34 cellular contexts compared by ENCODE assay signal in genomic region chr5:134938020-134938419, GRCh38. TPM values are rescaled to one million over a fixed set of nuclear protein-coding genes. Genes with fewer than 3 reads are reported as not detected.
"Had no signal": no experiment of that assay in that cellular context is flagged by ENCODE, and none has a peak within 500 bp of the region (broad histone marks: within the 10 kb centered on the region; RNA-seq: fewer than 3 reads in every experiment).

No MANE protein-coding gene starts in this region.

- H3K4me3 Mint-ChIP-seq: activated CD8-positive, alpha-beta T cell treated with anti-CD3 and anti-CD28 coated beads, Interleukin-2, amount 10 ng/mL, durations not matched to agents 7 days and 5 days; activated naive CD8-positive, alpha-beta T cell; activated T-cell treated with anti-CD3 and anti-CD28 coated beads, Interleukin-2, amount 50 U/mL, for 72 hours; effector memory CD8-positive, alpha-beta T cell; natural killer cell; stimulated activated memory B cell treated with anti-CD40 and anti-IgM and Interleukin-4, amounts not matched to agents 10 μg/mL and 1 μg/mL and 100 μg/mL, for 72 hours; stimulated activated naive CD8-positive, alpha-beta T cell treated with anti-CD3 and anti-CD28 coated beads, Interleukin-15, amount 100 ng/mL, for 72 hours; T-helper 17 cell; type B pancreatic cell had no signal

- H3K36me3 ChIP-seq: gastrocnemius medialis had no signal

- FAIRE-seq: astrocyte, endothelial cell of umbilical vein had no signal

- H3K27me3 Mint-ChIP-seq: activated naive CD8-positive, alpha-beta T cell; effector memory CD8-positive, alpha-beta T cell; stimulated activated memory B cell treated with anti-CD40 and anti-IgM and Interleukin-4, amounts not matched to agents 10 μg/mL and 1 μg/mL and 100 μg/mL, for 72 hours; stimulated activated naive CD8-positive, alpha-beta T cell treated with anti-CD3 and anti-CD28 coated beads, Interleukin-15, amount 100 ng/mL, for 72 hours; T-helper 17 cell; type B pancreatic cell had no signal

- H3K27me3 ChIP-seq: brain microvascular endothelial cell, gastrocnemius medialis, neutrophil, vagina had no signal

- H3K4me3 ChIP-seq: gastrocnemius medialis, SK-N-MC, skin epidermis, vagina had no signal

- H3K9me3 Mint-ChIP-seq: activated T-cell treated with anti-CD3 and anti-CD28 coated beads, Interleukin-2, amount 50 U/mL, for 72 hours; effector memory CD8-positive, alpha-beta T cell; natural killer cell; stimulated activated memory B cell treated with anti-CD40 and anti-IgM and Interleukin-4, amounts not matched to agents 10 μg/mL and 1 μg/mL and 100 μg/mL, for 72 hours; stimulated activated naive CD8-positive, alpha-beta T cell treated with anti-CD3 and anti-CD28 coated beads, Interleukin-15, amount 100 ng/mL, for 72 hours; type B pancreatic cell had no signal

- H3K27ac Mint-ChIP-seq: activated CD8-positive, alpha-beta T cell treated with anti-CD3 and anti-CD28 coated beads, Interleukin-2, amount 10 ng/mL, durations not matched to agents 7 days and 5 days; activated naive CD8-positive, alpha-beta T cell; activated T-cell treated with anti-CD3 and anti-CD28 coated beads, Interleukin-2, amount 50 U/mL, for 72 hours; effector memory CD8-positive, alpha-beta T cell; natural killer cell; stimulated activated memory B cell treated with anti-CD40 and anti-IgM and Interleukin-4, amounts not matched to agents 10 μg/mL and 1 μg/mL and 100 μg/mL, for 72 hours; stimulated activated naive CD8-positive, alpha-beta T cell treated with anti-CD3 and anti-CD28 coated beads, Interleukin-15, amount 100 ng/mL, for 72 hours; T-helper 17 cell; type B pancreatic cell had no signal

- H3K9me3 ChIP-seq: gastrocnemius medialis, neutrophil, vagina had no signal

- DNase-seq: activated CD4-positive, alpha-beta T cell treated with anti-CD3 and anti-CD28 coated beads for 1 hour; activated CD8-positive, alpha-beta T cell treated with anti-CD3 and anti-CD28 coated beads, Interleukin-2, amount 10 ng/mL, durations not matched to agents 7 days and 5 days; activated naive CD4-positive, alpha-beta T cell treated with Interleukin-2 at 50 U/mL for 16 hours; activated T-cell treated with anti-CD3 and anti-CD28 coated beads for 4 hours; activated T-cell treated with anti-CD3 and anti-CD28 coated beads, Interleukin-2, amount 50 U/mL, for 72 hours; brain microvascular endothelial cell; cortex of kidney; effector memory CD8-positive, alpha-beta T cell; gastrocnemius medialis; glutamatergic neuron; islet precursor cell; left cardiac atrium; left ventricle myocardium superior; midbrain; natural killer cell; stimulated activated CD4-positive, alpha-beta T cell treated with anti-CD3 and anti-CD28 coated beads, Interleukin-12 subunit alpha, Interleukin-12 subunit beta, amount 100 ng/mL, for 4 hours; stimulated activated CD4-positive, alpha-beta T cell treated with anti-CD3 and anti-CD28 coated beads, Interleukin-4, amount 100 ng/mL, for 1 hour; stimulated activated CD8-positive, alpha-beta memory T cell treated with anti-CD3 and anti-CD28 coated beads, Interleukin-4, amount 100 ng/mL, for 48 hours; stimulated activated naive CD8-positive, alpha-beta T cell treated with anti-CD3 and anti-CD28 coated beads, Interleukin-15, amount 100 ng/mL, for 72 hours; substantia nigra; T-helper 17 cell; T1000 had no signal

- H3K4me1 ChIP-seq: vagina had no signal

- H3K36me3 Mint-ChIP-seq: natural killer cell had no signal

- H3K27ac ChIP-seq: brain microvascular endothelial cell, gastrocnemius medialis, neutrophil, SK-N-MC, skin epidermis, vagina had no signal

- ATAC-seq: activated CD8-positive, alpha-beta T cell treated with anti-CD3 and anti-CD28 coated beads, Interleukin-2, amount 10 ng/mL, durations not matched to agents 7 days and 5 days; activated T-cell treated with anti-CD3 and anti-CD28 coated beads, Interleukin-2, amount 50 U/mL, for 72 hours; effector memory CD8-positive, alpha-beta T cell; esophagus mucosa; gastrocnemius medialis; left cardiac atrium; left ventricle myocardium superior; natural killer cell; sciatic nerve; stimulated activated memory B cell treated with anti-CD40 and anti-IgM and Interleukin-4, amounts not matched to agents 10 μg/mL and 1 μg/mL and 100 μg/mL, for 72 hours; stimulated activated naive CD8-positive, alpha-beta T cell treated with anti-CD3 and anti-CD28 coated beads, Interleukin-15, amount 100 ng/mL, for 72 hours; T-helper 17 cell had no signal

- H3K4me1 Mint-ChIP-seq: natural killer cell; stimulated activated naive CD8-positive, alpha-beta T cell treated with anti-CD3 and anti-CD28 coated beads, Interleukin-15, amount 100 ng/mL, for 72 hours had no signal

RNA-seq across cellular contexts. Expression of gene CATSPER3, which starts 29.7 kb away (rescaled TPM):
- total RNA-seq: osteocyte, vagina had no signal
